ENCODE assay signal across 28 cellular contexts in the genomic region with DNA sequence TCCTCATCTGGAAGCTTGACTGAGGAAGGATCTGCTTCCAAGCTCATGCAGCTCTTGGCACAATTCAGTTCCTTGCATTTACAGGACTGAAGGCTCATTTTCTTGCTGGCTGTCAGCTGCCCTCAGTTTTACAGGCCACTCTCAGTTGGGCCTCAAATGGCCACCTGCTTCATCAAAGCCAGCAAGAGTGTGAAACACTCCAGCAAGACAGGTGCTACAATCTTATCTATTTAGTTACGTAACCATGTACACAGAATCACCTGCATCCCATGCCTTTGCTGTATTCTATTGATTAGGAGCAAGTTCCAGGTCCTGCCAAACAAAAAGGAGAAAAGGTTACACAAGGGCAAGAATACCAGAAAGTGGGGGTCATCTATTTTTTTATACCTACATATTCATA. TPM values are rescaled to one million over a fixed set of nuclear protein-coding genes. Genes with fewer than 3 reads are reported as not detected.
"Had no signal": no experiment of that assay in that cellular context is flagged by ENCODE, and none has a peak within 500 bp of the region (broad histone marks: within the 10 kb centered on the region; RNA-seq: fewer than 3 reads in every experiment).

No MANE protein-coding gene starts in this region.

- H3K4me1 Mint-ChIP-seq: activated CD4-positive, alpha-beta T cell treated with anti-CD3 and anti-CD28 coated beads for 36 hours; activated naive CD8-positive, alpha-beta T cell treated with anti-CD3 and anti-CD28 coated beads for 36 hours; activated T-helper 17 cell treated with anti-CD3 and anti-CD28 coated beads, Interleukin-2, amount 50 U/mL, for 72 hours had no signal

- H3K36me3 ChIP-seq: SJCRH30 had no signal

- H3K9me3 ChIP-seq: SJCRH30, SK-N-SH had no signal

- DNase-seq: activated CD4-positive, alpha-beta memory T cell treated with anti-CD3 and anti-CD28 coated beads, Interleukin-2, amount 10 ng/mL, durations not matched to agents 7 days and 5 days; activated CD4-positive, alpha-beta T cell treated with anti-CD3 and anti-CD28 coated beads for 36 hours; activated CD4-positive, alpha-beta T cell treated with anti-CD3 and anti-CD28 coated beads, Interleukin-2, amount 50 U/mL, for 1 hour; activated gamma-delta T cell; activated naive CD4-positive, alpha-beta T cell treated with anti-CD3 and anti-CD28 coated beads for 36 hours; activated naive CD8-positive, alpha-beta T cell treated with anti-CD3 and anti-CD28 coated beads for 36 hours; activated T-cell treated with anti-CD3 and anti-CD28 coated beads for 4 hours; activated T-cell treated with anti-CD3 and anti-CD28 coated beads, Interleukin-2, amount 50 U/mL, for 48 hours; MM.1S; NCI-H1105; NCI-H1436; NCI-H187 treated with DMSO at 0.1 percent for 48 hours; NCI-H2081 treated with DMSO at 0.1 percent for 48 hours; NCI-H446; NCI-H526; NCI-H774; NK-92 treated with Interleukin-12 subunit alpha and Interleukin-12 subunit beta, amount 100 ng/mL, for 24 hours; OCI-M1; RPMI8226; SJCRH30; SK-N-SH; T-helper 1 cell had no signal

- ATAC-seq: activated CD4-positive, alpha-beta T cell treated with anti-CD3 and anti-CD28 coated beads for 36 hours; activated T-helper 17 cell treated with anti-CD3 and anti-CD28 coated beads, Interleukin-2, amount 50 U/mL, for 72 hours; Panc1; Right ventricle myocardium inferior had no signal

- H3K27ac ChIP-seq: SJCRH30, VCaP had no signal

- H3K4me3 Mint-ChIP-seq: activated CD4-positive, alpha-beta memory T cell treated with anti-CD3 and anti-CD28 coated beads, Interleukin-2, amount 10 ng/mL, durations not matched to agents 7 days and 5 days; activated CD4-positive, alpha-beta T cell treated with anti-CD3 and anti-CD28 coated beads for 36 hours; activated naive CD4-positive, alpha-beta T cell treated with anti-CD3 and anti-CD28 coated beads for 36 hours; activated naive CD8-positive, alpha-beta T cell treated with anti-CD3 and anti-CD28 coated beads for 36 hours; activated T-helper 17 cell treated with anti-CD3 and anti-CD28 coated beads, Interleukin-2, amount 50 U/mL, for 72 hours had no signal

- H3K36me3 Mint-ChIP-seq: activated naive CD8-positive, alpha-beta T cell treated with anti-CD3 and anti-CD28 coated beads for 36 hours had no signal

- H3K27me3 ChIP-seq: SJCRH30 had no signal

- H3K27ac Mint-ChIP-seq: activated CD4-positive, alpha-beta memory T cell treated with anti-CD3 and anti-CD28 coated beads, Interleukin-2, amount 10 ng/mL, durations not matched to agents 7 days and 5 days; activated CD4-positive, alpha-beta T cell treated with anti-CD3 and anti-CD28 coated beads for 36 hours; activated naive CD4-positive, alpha-beta T cell treated with anti-CD3 and anti-CD28 coated beads for 36 hours; activated naive CD8-positive, alpha-beta T cell treated with anti-CD3 and anti-CD28 coated beads for 36 hours; activated T-helper 17 cell treated with anti-CD3 and anti-CD28 coated beads, Interleukin-2, amount 50 U/mL, for 72 hours had no signal

- H3K4me3 ChIP-seq: SJCRH30 had no signal

- H3K4me1 ChIP-seq: SJCRH30 had no signal

RNA-seq across cellular contexts. Expression of a gene that starts 40.8 kb away (rescaled TPM):
- total RNA-seq: activated CD4-positive, alpha-beta memory T cell treated with anti-CD3 and anti-CD28 coated beads, Interleukin-2, amount 10 ng/mL, durations not matched to agents 7 days and 5 days; activated CD4-positive, alpha-beta T cell treated with anti-CD3 and anti-CD28 coated beads for 36 hours; activated CD8-positive, alpha-beta memory T cell treated with anti-CD3 and anti-CD28 coated beads for 36 hours; activated naive CD4-positive, alpha-beta T cell treated with anti-CD3 and anti-CD28 coated beads for 36 hours; activated naive CD8-positive, alpha-beta T cell treated with anti-CD3 and anti-CD28 coated beads for 36 hours; activated T-helper 17 cell treated with anti-CD3 and anti-CD28 coated beads, Interleukin-2, amount 50 U/mL, for 72 hours; Right ventricle myocardium inferior; SJCRH30; T-helper 2 cell treated with Interferon-gamma antibody and Interleukin-4, amounts not matched to agents 100 ng/mL and 5 ng/mL, for 36 hours had no signal
- polyA plus RNA-seq: SK-N-SH had no signal
